In genomic region chr11:2475151-2475918, GRCh38 we compare ENCODE assay signal across 23 cellular contexts. TPM values are rescaled to one million over a fixed set of nuclear protein-coding genes. Genes with fewer than 3 reads are reported as not detected.
"Had no signal": no experiment of that assay in that cellular context is flagged by ENCODE, and none has a peak within 500 bp of the region (broad histone marks: within the 10 kb centered on the region; RNA-seq: fewer than 3 reads in every experiment).

No MANE protein-coding gene starts in this region.

- H3K4me3 ChIP-seq: colonic mucosa, gastroesophageal sphincter, heart left ventricle, ovary, spleen, thoracic aorta had no signal

- H3K36me3 ChIP-seq: brain microvascular endothelial cell, colonic mucosa, gastroesophageal sphincter, heart left ventricle, ovary, thoracic aorta had no signal

- H3K9me3 ChIP-seq: colonic mucosa, ovary had no signal

- H3K4me3 Mint-ChIP-seq: activated CD4-positive, alpha-beta T cell treated with anti-CD3 and anti-CD28 coated beads for 36 hours; activated naive CD4-positive, alpha-beta T cell treated with anti-CD3 and anti-CD28 coated beads, Interleukin-2, amount 10 ng/mL, durations not matched to agents 7 days and 5 days; activated naive CD8-positive, alpha-beta T cell treated with anti-CD3 and anti-CD28 coated beads, Interleukin-2, amount 50 U/mL, for 24 hours; activated T-cell treated with anti-CD3 and anti-CD28 coated beads, Interleukin-2, amount 50 U/mL, for 24 hours; central memory CD8-positive, alpha-beta T cell; immature natural killer cell; stimulated activated memory B cell treated with anti-CD40 and anti-IgM and Interleukin-4, amounts not matched to agents 10 μg/mL and 1 μg/mL and 100 μg/mL, for 72 hours had no signal

- H3K4me1 ChIP-seq: colonic mucosa, gastroesophageal sphincter had no signal

- H3K4me1 Mint-ChIP-seq: immature natural killer cell had no signal

- DNase-seq: activated CD4-positive, alpha-beta T cell treated with anti-CD3 and anti-CD28 coated beads for 36 hours; activated CD4-positive, alpha-beta T cell treated with anti-CD3 and anti-CD28 coated beads, Interleukin-2, amount 50 U/mL, for 48 hours; activated naive CD4-positive, alpha-beta T cell treated with anti-CD3 and anti-CD28 coated beads, Interleukin-2, amount 10 ng/mL, durations not matched to agents 7 days and 5 days; activated naive CD8-positive, alpha-beta T cell treated with anti-CD3 and anti-CD28 coated beads, Interleukin-2, amount 50 U/mL, for 24 hours; activated T-cell treated with anti-CD3 and anti-CD28 coated beads, Interleukin-2, amount 50 U/mL, for 24 hours; aorta; brain microvascular endothelial cell; erythroblast; immature natural killer cell; ovary; spleen; stimulated activated CD4-positive, alpha-beta T cell treated with anti-CD3 and anti-CD28 coated beads, Interleukin-4, amount 100 ng/mL, for 4 hours; T-helper 2 cell had no signal

- H3K27me3 ChIP-seq: brain microvascular endothelial cell, colonic mucosa, heart left ventricle, ovary, spleen had no signal

- H3K27ac Mint-ChIP-seq: activated CD4-positive, alpha-beta T cell treated with anti-CD3 and anti-CD28 coated beads for 36 hours; activated naive CD4-positive, alpha-beta T cell treated with anti-CD3 and anti-CD28 coated beads, Interleukin-2, amount 10 ng/mL, durations not matched to agents 7 days and 5 days; activated naive CD8-positive, alpha-beta T cell treated with anti-CD3 and anti-CD28 coated beads, Interleukin-2, amount 50 U/mL, for 24 hours; activated T-cell treated with anti-CD3 and anti-CD28 coated beads, Interleukin-2, amount 50 U/mL, for 24 hours; activated T-helper 2 cell treated with anti-CD3 and anti-CD28 coated beads, Interferon-gamma antibody, Interleukin-2, Interleukin-4, amounts not matched to agents 10 μg/mL and 5 μg/mL and 100 μg/mL, durations not matched to agents 14 hours and 24 hours and 36 hours; immature natural killer cell; stimulated activated memory B cell treated with anti-CD40 and anti-IgM and Interleukin-4, amounts not matched to agents 10 μg/mL and 1 μg/mL and 100 μg/mL, for 72 hours had no signal

- ATAC-seq: activated CD4-positive, alpha-beta T cell treated with anti-CD3 and anti-CD28 coated beads for 36 hours; activated naive CD8-positive, alpha-beta T cell treated with anti-CD3 and anti-CD28 coated beads, Interleukin-2, amount 50 U/mL, for 24 hours; gastroesophageal sphincter; sciatic nerve; stimulated activated memory B cell treated with anti-CD40 and anti-IgM and Interleukin-4, amounts not matched to agents 10 μg/mL and 1 μg/mL and 100 μg/mL, for 72 hours had no signal

- H3K27ac ChIP-seq: brain microvascular endothelial cell, colonic mucosa, gastroesophageal sphincter, ovary, spleen, thoracic aorta had no signal

- H3K27me3 Mint-ChIP-seq: activated CD4-positive, alpha-beta T cell treated with anti-CD3 and anti-CD28 coated beads for 36 hours; activated naive CD4-positive, alpha-beta T cell treated with anti-CD3 and anti-CD28 coated beads, Interleukin-2, amount 10 ng/mL, durations not matched to agents 7 days and 5 days; activated T-cell treated with anti-CD3 and anti-CD28 coated beads, Interleukin-2, amount 50 U/mL, for 24 hours; central memory CD8-positive, alpha-beta T cell; stimulated activated memory B cell treated with anti-CD40 and anti-IgM and Interleukin-4, amounts not matched to agents 10 μg/mL and 1 μg/mL and 100 μg/mL, for 72 hours had no signal

RNA-seq across cellular contexts. Expression of gene TRPM5, which starts 31.0 kb away (rescaled TPM):
- total RNA-seq: activated T-helper 2 cell treated with anti-CD3 and anti-CD28 coated beads, Interferon-gamma antibody, Interleukin-2, Interleukin-4, amounts not matched to agents 10 μg/mL and 5 μg/mL and 100 μg/mL, durations not matched to agents 14 hours and 24 hours and 36 hours; aorta; gastroesophageal sphincter; heart left ventricle; lower leg skin; mesenteric fat pad; sciatic nerve; thoracic aorta had no signal
- polyA plus RNA-seq: heart left ventricle, immature natural killer cell had no signal
